Comparison of ENCODE assay signal across 28 cellular contexts in the genomic region with DNA sequence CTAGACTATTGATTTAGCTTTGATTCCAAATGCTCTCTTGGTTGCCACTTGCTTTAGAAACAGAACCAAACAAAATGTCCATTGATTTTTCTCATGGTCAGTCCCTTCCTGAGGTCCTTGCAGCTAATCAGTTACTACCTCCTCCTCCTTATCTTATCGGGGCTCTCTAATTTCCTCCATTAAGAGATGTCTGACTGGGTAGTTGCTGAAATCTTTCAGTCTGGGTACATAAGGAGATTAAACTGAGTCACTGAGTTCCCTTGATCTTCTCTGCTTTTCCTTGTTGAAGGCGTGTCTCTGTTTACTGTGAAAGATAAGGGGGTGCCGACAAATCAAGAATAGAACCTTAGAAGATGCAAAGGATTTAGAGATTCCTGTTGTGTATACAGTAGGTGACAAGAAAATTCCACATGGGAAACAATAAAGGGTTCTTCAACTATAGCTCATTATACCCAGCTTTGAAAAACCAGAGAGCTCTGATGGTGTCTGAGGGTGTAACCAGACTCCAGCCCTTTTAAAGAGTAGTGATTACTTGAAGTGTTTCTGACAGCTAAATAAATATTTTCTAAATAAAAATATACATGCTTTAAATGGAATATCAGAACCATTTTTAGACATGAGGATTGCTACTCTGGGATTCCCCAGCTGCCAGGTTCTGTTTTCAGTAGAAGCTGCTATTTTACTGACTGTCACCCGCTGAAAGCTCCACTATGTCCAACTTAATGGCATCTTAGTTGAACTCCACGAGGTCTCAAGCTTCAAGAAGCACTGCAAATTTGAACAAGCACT.
DNase-seq lines count a peak whose midpoint lies in the region; ATAC-seq and TF ChIP-seq lines count a peak whose summit lies in the region.
"Had no signal": no experiment of that assay in that cellular context is flagged by ENCODE, and none has a peak within 500 bp of the region (broad histone marks: within the 10 kb centered on the region; RNA-seq: fewer than 3 reads in every experiment).

No MANE protein-coding gene starts in this region.

- H3K23ac ChIP-seq in mesendoderm (ENCODE audit: low read length), result no peak overlapping the region

- H3F3A ChIP-seq in PC-9 (ENCODE audit: insufficient read depth, low read depth), result no peaks in the 10 kb centered on the region

- H3K9me3 Mint-ChIP-seq in Calu3 (ENCODE audit: low read depth, unreplicated experiment), result peaks cover 4% of the 10 kb centered on the region
- H3K9me3 Mint-ChIP-seq: activated CD8-positive, alpha-beta T cell treated with anti-CD3 and anti-CD28 coated beads for 36 hours had no signal

- no peak overlapping the region for H3K4me2 ChIP-seq in PC-9
- no peak overlapping the region for H3K4me2 ChIP-seq in mesendoderm (ENCODE audit: low read length)
- H3K4me2 ChIP-seq: BLaER1 had no signal

- H3K79me2 ChIP-seq in PC-9 (ENCODE audit: low read depth) (no peaks in the 10 kb centered on the region), mesendoderm (ENCODE audit: control insufficient read depth, insufficient read depth, low read length) (no peaks in the 10 kb centered on the region)

- CTCF ChIA-PET in Calu3 (lab: Charles Lee) (interaction anchor here (0.5 to 0.9 kb wide), 2 partner anchors 8 to 140 kb away, joined by 3 read pairs; no protein-coding TSS in a partner anchor), PC-9 (lab: Charles Lee) (no interaction called here)

- no peak overlapping the region for H2BK120ac ChIP-seq in mesendoderm (ENCODE audit: low read depth, low read length)

- H3K27me3 ChIP-seq in PC-9 (ENCODE audit: insufficient read depth, low read depth), result no peaks in the 10 kb centered on the region
- H3K27me3 ChIP-seq in mesendoderm (ENCODE audit: insufficient read depth, low read length, poor library complexity), result no peaks in the 10 kb centered on the region
- H3K27me3 ChIP-seq in stomach, result no peaks in the 10 kb centered on the region
- no peaks in the 10 kb centered on the region for H3K27me3 ChIP-seq in ascending aorta
- H3K27me3 ChIP-seq: BLaER1, MG63, ovary, testis had no signal

- peak overlapping the region; percentile 16 for H3K4ac ChIP-seq in mesendoderm (ENCODE audit: low read depth, low read length)

- no peak overlapping the region for H4K5ac ChIP-seq in mesendoderm (ENCODE audit: low read length)

- H3K4me1 Mint-ChIP-seq in Calu3 (ENCODE audit: low read depth, unreplicated experiment), result peaks cover 39% of the 10 kb centered on the region
- H3K4me1 Mint-ChIP-seq: activated naive CD8-positive, alpha-beta T cell treated with anti-CD3 and anti-CD28 coated beads, Interleukin-2, amount 10 ng/mL, durations not matched to agents 7 days and 5 days had no signal

- no peaks in the 10 kb centered on the region for H3K79me1 ChIP-seq in mesendoderm (ENCODE audit: low read length)

- BruUV-seq in Calu3 (replicated peaks; lab: Mats Ljungman, UMichigan) (no TSS peak), PC-9 (replicated peaks; lab: Mats Ljungman, UMichigan) (no TSS peak)

- H3K9me3 ChIP-seq in PC-9 (ENCODE audit: insufficient read depth, low read depth) (0 out of 2 replicates have a peak, but pooled peaks cover 3% of the 10 kb centered on the region), stomach (no peaks in the 10 kb centered on the region), ascending aorta (no peaks in the 10 kb centered on the region)
- H3K9me3 ChIP-seq: BLaER1, MG63, ovary, testis had no signal

- H3K4me1 ChIP-seq in PC-9 (replicated peaks; ENCODE audit: insufficient read depth), result 0 out of 2 replicates have a peak, but pooled peaks cover 3% of the 10 kb centered on the region
- H3K4me1 ChIP-seq in mesendoderm (ENCODE audit: control insufficient read depth, low read depth, low read length), result peaks cover 7% of the 10 kb centered on the region
- peaks cover 0 to 32% (median 13%) of the 10 kb centered on the region in 4 donors for H3K4me1 ChIP-seq in stomach
- H3K4me1 ChIP-seq in ascending aorta, result no peaks in the 10 kb centered on the region
- H3K4me1 ChIP-seq: BLaER1, testis had no signal

- peak overlapping the region; percentile 27 for H3K4me3 Mint-ChIP-seq in Calu3 (ENCODE audit: low read depth, unreplicated experiment)
- H3K4me3 Mint-ChIP-seq: activated CD8-positive, alpha-beta T cell treated with anti-CD3 and anti-CD28 coated beads for 36 hours; activated naive CD8-positive, alpha-beta T cell treated with anti-CD3 and anti-CD28 coated beads, Interleukin-2, amount 10 ng/mL, durations not matched to agents 7 days and 5 days; natural killer cell treated with Interleukin-12 subunit alpha and Interleukin-12 subunit beta and Interleukin-15 and Interleukin-18, amount 100 ng/mL, for 72 hours; T-helper 1 cell treated with Interleukin-12 subunit alpha and Interleukin-12 subunit beta and Interleukin-4 antibody, amounts not matched to agents 30 μg/mL and 1 μg/mL, for 36 hours had no signal

- no peak overlapping the region for H3K4me3 ChIP-seq in PC-9
- H3K4me3 ChIP-seq in mesendoderm (ENCODE audit: low read length), result no peak overlapping the region
- H3K4me3 ChIP-seq in stomach, result no peak overlapping the region
- no peak overlapping the region for H3K4me3 ChIP-seq in ascending aorta
- H3K4me3 ChIP-seq: BLaER1, GM12878, MG63, ovary, testis had no signal

- no peak for TF ChIP-seq POLR2A in stomach (IDR thresholded peaks at IDR 0.05)

- H4K8ac ChIP-seq in mesendoderm (ENCODE audit: low read depth, low read length), result no peak overlapping the region

- TF ChIP-seq CTCF in Calu3 (IDR thresholded peaks at IDR 0.05; ENCODE audit: unreplicated experiment) (no peak), PC-9 (conservative IDR thresholded peaks at IDR 0.05) (no peak), stomach (IDR thresholded peaks at IDR 0.05) (no peak), ascending aorta (IDR thresholded peaks at IDR 0.05) (no peak)

- H3K27ac Mint-ChIP-seq in Calu3 (ENCODE audit: unreplicated experiment), result peak overlapping the region; percentile 49
- H3K27ac Mint-ChIP-seq: activated CD8-positive, alpha-beta T cell treated with anti-CD3 and anti-CD28 coated beads for 36 hours; activated naive CD8-positive, alpha-beta T cell treated with anti-CD3 and anti-CD28 coated beads, Interleukin-2, amount 10 ng/mL, durations not matched to agents 7 days and 5 days; natural killer cell treated with Interleukin-12 subunit alpha and Interleukin-12 subunit beta and Interleukin-15 and Interleukin-18, amount 100 ng/mL, for 72 hours; T-helper 1 cell treated with Interleukin-12 subunit alpha and Interleukin-12 subunit beta and Interleukin-4 antibody, amounts not matched to agents 30 μg/mL and 1 μg/mL, for 36 hours had no signal

- no peak overlapping the region for H2BK15ac ChIP-seq in mesendoderm (replicated peaks; ENCODE audit: low read depth)

- H3K9ac ChIP-seq in mesendoderm (ENCODE audit: low read length), result no peak overlapping the region
- H3K9ac ChIP-seq: BLaER1 had no signal

- H3K27ac ChIP-seq in PC-9 (no peak overlapping the region), mesendoderm (ENCODE audit: low read depth, low read length) (no peak overlapping the region), stomach (peak overlapping the region in 2 of 5 donors; percentile 30 to 51), ascending aorta (no peak overlapping the region)
- H3K27ac ChIP-seq: BLaER1, ovary, testis had no signal

- ATAC-seq in GM21528 (IDR thresholded peaks at IDR 0.05; ENCODE audit: low FRiP score, unreplicated experiment) (no peak), GM18867 (IDR thresholded peaks at IDR 0.05; ENCODE audit: unreplicated experiment) (no peak)
- ATAC-seq: activated CD8-positive, alpha-beta T cell treated with anti-CD3 and anti-CD28 coated beads for 36 hours; GM12878; natural killer cell treated with Interleukin-12 subunit alpha and Interleukin-12 subunit beta and Interleukin-15 and Interleukin-18, amount 100 ng/mL, for 72 hours; right cardiac atrium had no signal

- DNase-seq in Calu3, result peak; percentile 18
- peak; percentile 70 for DNase-seq in NCI-H1092 treated with DMSO at 0.1 percent for 48 hours (lab: John Stamatoyannopoulos, UW)
- DNase-seq in PC-9, result no peak
- DNase-seq in mesendoderm, result peak; percentile 89
- DNase-seq in stomach, result no peak
- no peak for DNase-seq in ascending aorta (ENCODE audit: low spot score in 2 of 2)
- DNase-seq: ACHN; activated CD4-positive, alpha-beta T cell treated with anti-CD3 and anti-CD28 coated beads for 1 hour; activated CD8-positive, alpha-beta T cell treated with anti-CD3 and anti-CD28 coated beads for 36 hours; activated effector memory CD4-positive, alpha-beta T cell treated with anti-CD3 and anti-CD28 coated beads, Interleukin-2, amount 50 U/mL, for 16 hours; activated naive CD8-positive, alpha-beta T cell treated with anti-CD3 and anti-CD28 coated beads, Interleukin-2, amount 10 ng/mL, durations not matched to agents 7 days and 5 days; effector CD8-positive, alpha-beta T cell; erythroblast; foreskin fibroblast; MG63; NCI-H1694 treated with DMSO at 0.1 percent for 48 hours; NCI-H524; ovary; right cardiac atrium; stimulated activated CD4-positive, alpha-beta T cell treated with anti-CD3 and anti-CD28 coated beads, Interleukin-4, amount 100 ng/mL, for 4 hours; stimulated activated naive CD4-positive, alpha-beta T cell; testis had no signal

- TF ChIP-seq EP300 in stomach (IDR thresholded peaks at IDR 0.05), result no peak

- peak overlapping the region; percentile 58 for H2BK5ac ChIP-seq in mesendoderm (ENCODE audit: low read length)

- no peaks in the 10 kb centered on the region for H3K27me3 Mint-ChIP-seq in Calu3 (ENCODE audit: unreplicated experiment)
- H3K27me3 Mint-ChIP-seq: activated CD8-positive, alpha-beta T cell treated with anti-CD3 and anti-CD28 coated beads for 36 hours; activated naive CD8-positive, alpha-beta T cell treated with anti-CD3 and anti-CD28 coated beads, Interleukin-2, amount 10 ng/mL, durations not matched to agents 7 days and 5 days; natural killer cell treated with Interleukin-12 subunit alpha and Interleukin-12 subunit beta and Interleukin-15 and Interleukin-18, amount 100 ng/mL, for 72 hours had no signal

- H3K9me2 ChIP-seq in PC-9 (ENCODE audit: insufficient read depth), result no peaks in the 10 kb centered on the region

- no peaks in the 10 kb centered on the region for H4K20me1 ChIP-seq in PC-9 (ENCODE audit: insufficient read depth)
- H4K20me1 ChIP-seq: BLaER1 had no signal

- POLR2A ChIA-PET in PC-9 (lab: Charles Lee; ENCODE audit: unreplicated experiment), result no interaction called here

- no peaks in the 10 kb centered on the region for H3K36me3 Mint-ChIP-seq in Calu3 (ENCODE audit: insufficient read depth, unreplicated experiment)
- H3K36me3 Mint-ChIP-seq: activated naive CD8-positive, alpha-beta T cell treated with anti-CD3 and anti-CD28 coated beads, Interleukin-2, amount 10 ng/mL, durations not matched to agents 7 days and 5 days; natural killer cell treated with Interleukin-12 subunit alpha and Interleukin-12 subunit beta and Interleukin-15 and Interleukin-18, amount 100 ng/mL, for 72 hours had no signal

- no CpG with 5 or more reads among the region's 5 CpGs for WGBS in mesendoderm (ENCODE audit: extremely low coverage, insufficient coverage, low lambda C conversion rate)
- WGBS in stomach, 5 donors, result 21 to 42% (median 35%) methylated on average over 5 of the region's 5 CpGs

- H3K36me3 ChIP-seq in PC-9 (ENCODE audit: low read depth), result no peaks in the 10 kb centered on the region
- no peaks in the 10 kb centered on the region for H3K36me3 ChIP-seq in mesendoderm (ENCODE audit: control insufficient read depth, insufficient read depth, low read length)
- no peaks in the 10 kb centered on the region for H3K36me3 ChIP-seq in stomach
- no peaks in the 10 kb centered on the region for H3K36me3 ChIP-seq in ascending aorta
- H3K36me3 ChIP-seq: BLaER1, MG63, ovary had no signal

- peak overlapping the region; percentile 84 for H3K18ac ChIP-seq in mesendoderm (ENCODE audit: low read length)

- H2AFZ ChIP-seq in PC-9, result 0 out of 2 replicates have a peak overlapping the region, but pooled peaks have one; percentile 53

- no peak overlapping the region for H3K56ac ChIP-seq in mesendoderm (ENCODE audit: low read length)

- intact Hi-C loops in Calu3 (cut with micrococcal nuclease; ENCODE audit: unreplicated experiment) (loop anchor here (2.0 to 5.0 kb wide), 3 partner anchors 79 to 93 kb away; no protein-coding TSS in a partner anchor), PC-9 (cut with micrococcal nuclease; ENCODE audit: unreplicated experiment) (no loop called here), stomach (cut with DNase I; ENCODE audit: low total_unique reads) (no loop called here), ascending aorta (cut with DNase I) (no loop called here)

- H2AK5ac ChIP-seq in mesendoderm (ENCODE audit: low read length), result no peak overlapping the region

Comparison
In these comparisons a context has a peak if more than half of its experiments do, and no peak if none do; other contexts are left out.
1. DNase-seq: peak in Calu3 (single experiment), NCI-H1092 treated with DMSO at 0.1 percent for 48 hours (single experiment) and mesendoderm (single experiment); none in PC-9 (0 of 2), stomach (single experiment) and ascending aorta (0 of 2).